ENCODE assay signal across 18 cellular contexts in genomic region chr5:5822729-5823257, GRCh38.
DNase-seq lines count a peak whose midpoint lies in the region; ATAC-seq, FAIRE-seq and TF ChIP-seq lines count a peak whose summit lies in the region.
"Had no signal": no experiment of that assay in that cellular context is flagged by ENCODE, and none has a peak within 500 bp of the region (broad histone marks: within the 10 kb centered on the region; RNA-seq: fewer than 3 reads in every experiment).

No MANE protein-coding gene starts in this region.

- no peak for DNase-seq in HepG2 (ENCODE audit: low spot score)
- DNase-seq in right lobe of liver, result no peak
- no peak for DNase-seq in K562 (ENCODE audit: extremely low read depth in 1 of 4, low spot score in 3 of 4)
- no peak for DNase-seq in stimulated activated naive CD8-positive, alpha-beta T cell treated with anti-CD3 and anti-CD28 coated beads, Interleukin-15, Interleukin-2, amounts not matched to agents 100 U/mL and 50 U/mL, for 24 hours
- no peak for DNase-seq in activated CD8-positive, alpha-beta T cell treated with anti-CD3 and anti-CD28 coated beads, Interleukin-2, amount 10 ng/mL, durations not matched to agents 7 days and 5 days
- no peak for DNase-seq in NOMO-1 treated with DMSO at 0.1 percent for 48 hours (lab: John Stamatoyannopoulos, UW; ENCODE audit: unreplicated experiment)
- DNase-seq: 8988T; BE2C; Caco-2; CD8-positive, alpha-beta memory T cell; DMS53; GF-D8; GOT3; HCEC 1CT; HFFc6; KG1 had no signal

- H3K27ac ChIP-seq in HepG2 (ENCODE audit: extremely low read length, insufficient read depth, low read length) (no peak overlapping the region), right lobe of liver (no peak overlapping the region), K562 (ENCODE audit: extremely low read depth, low read depth, low read length) (no peak overlapping the region)
- H3K27ac ChIP-seq: HL-60 had no signal

- H3K9me3 ChIP-seq in HepG2 (ENCODE audit: low read length) (no peaks in the 10 kb centered on the region), right lobe of liver (no peaks in the 10 kb centered on the region), K562 (replicated peaks; ENCODE audit: control insufficient read depth, insufficient read depth, low read depth, low read length) (no peaks in the 10 kb centered on the region)
- H3K9me3 ChIP-seq: BE2C, Caco-2 had no signal

- no peaks in the 10 kb centered on the region for H3K36me3 ChIP-seq in HepG2 (replicated peaks in 1 of 2; ENCODE audit: control insufficient read depth in 1 of 2, insufficient read depth in 2 of 2, low read length in 2 of 2)
- no peaks in the 10 kb centered on the region for H3K36me3 ChIP-seq in right lobe of liver
- no peaks in the 10 kb centered on the region for H3K36me3 ChIP-seq in K562 (ENCODE audit: control insufficient read depth, insufficient read depth, low read length)
- H3K36me3 ChIP-seq: BE2C had no signal

- H2AFZ ChIP-seq in HepG2 (ENCODE audit: low read length) (no peak overlapping the region), K562 (ENCODE audit: low read depth, low read length) (no peak overlapping the region)

- H3K4me2 ChIP-seq in HepG2 (ENCODE audit: low read depth, low read length), result no peak overlapping the region
- no peak overlapping the region for H3K4me2 ChIP-seq in K562 (ENCODE audit: insufficient read depth, low read length)

- H3K4me3 ChIP-seq in HepG2 (replicated peaks in 1 of 3; ENCODE audit: insufficient read depth in 1 of 3, low read depth in 2 of 3, low read length in 3 of 3) (no peak overlapping the region), right lobe of liver (no peak overlapping the region), K562 (no peak overlapping the region)

- POLR2A ChIA-PET in HepG2 (lab: Yijun Ruan, JAX) (no interaction called here), K562 (lab: Yijun Ruan, JAX) (no interaction called here)
- POLR2A ChIA-PET in activated CD8-positive, alpha-beta T cell treated with anti-CD3 and anti-CD28 coated beads, Interleukin-2, amount 10 ng/mL, durations not matched to agents 7 days and 5 days (lab: Charles Lee), result no interaction called here

- H3K79me2 ChIP-seq in HepG2 (ENCODE audit: insufficient read depth, low read length) (no peaks in the 10 kb centered on the region), K562 (ENCODE audit: control insufficient read depth, insufficient read depth, low read length) (no peaks in the 10 kb centered on the region)

- 52% methylated on average over 3 of the region's 3 CpGs for WGBS in HepG2 (ENCODE audit: low lambda C conversion rate)
- 86% methylated on average over 1 of the region's 3 CpGs for WGBS in right lobe of liver (ENCODE audit: insufficient coverage, low coverage, low lambda C conversion rate, missing lambda C conversion rate)
- WGBS in K562 (ENCODE audit: insufficient coverage, low coverage, missing lambda C conversion rate), result 0% methylated on average over 3 of the region's 3 CpGs

- H3K27me3 Mint-ChIP-seq in activated CD8-positive, alpha-beta T cell treated with anti-CD3 and anti-CD28 coated beads, Interleukin-2, amount 10 ng/mL, durations not matched to agents 7 days and 5 days (ENCODE audit: low read depth), result no peaks in the 10 kb centered on the region

- no peaks in the 10 kb centered on the region for H3K9me1 ChIP-seq in K562 (ENCODE audit: control insufficient read depth, insufficient read depth, low read length)

- H3K9ac ChIP-seq in HepG2 (ENCODE audit: insufficient read depth, low read depth, low read length) (no peak overlapping the region), K562 (ENCODE audit: insufficient read depth in 1 of 2, low read depth in 2 of 2, low read length in 2 of 2) (no peak overlapping the region)

- no peak for TF ChIP-seq EP300 in HepG2 (IDR thresholded peaks at IDR 0.05; ENCODE audit: low read depth in 2 of 2, low read length in 2 of 2)
- no peak for TF ChIP-seq EP300 in HepG2 (CRISPR knock-in tag; IDR thresholded peaks at IDR 0.05; ENCODE audit: borderline replicate concordance)
- no peak for TF ChIP-seq EP300 in K562 (IDR thresholded peaks at IDR 0.05; ENCODE audit: low read length)

- CTCF ChIA-PET in HepG2 (lab: Yijun Ruan, JAX; ENCODE audit: low intra/inter-chr PET ratio, low total read pairs), result no interaction called here
- CTCF ChIA-PET in K562 (lab: Yijun Ruan, JAX; ENCODE audit: low intra/inter-chr PET ratio), result no interaction called here
- CTCF ChIA-PET in activated CD8-positive, alpha-beta T cell treated with anti-CD3 and anti-CD28 coated beads, Interleukin-2, amount 10 ng/mL, durations not matched to agents 7 days and 5 days (lab: Charles Lee), result no interaction called here

- no peak for TF ChIP-seq CTCF in HepG2 (CRISPR knock-in tag; IDR thresholded peaks at IDR 0.05)
- TF ChIP-seq CTCF in right lobe of liver (IDR thresholded peaks at IDR 0.05), result no peak
- TF ChIP-seq CTCF in K562 (IDR thresholded peaks at IDR 0.05 in 2 of 3, conservative IDR thresholded peaks at IDR 0.05 in 1 of 3; ENCODE audit: insufficient read depth in 2 of 3, low read depth in 1 of 3, low read length in 3 of 3), result no peak

- no peaks in the 10 kb centered on the region for H3K9me3 Mint-ChIP-seq in activated CD8-positive, alpha-beta T cell treated with anti-CD3 and anti-CD28 coated beads, Interleukin-2, amount 10 ng/mL, durations not matched to agents 7 days and 5 days (ENCODE audit: insufficient read depth)

- H3K4me3 Mint-ChIP-seq in activated CD8-positive, alpha-beta T cell treated with anti-CD3 and anti-CD28 coated beads, Interleukin-2, amount 10 ng/mL, durations not matched to agents 7 days and 5 days, result no peak overlapping the region
- H3K4me3 Mint-ChIP-seq: CD8-positive, alpha-beta memory T cell; HFFc6 had no signal

- no peaks in the 10 kb centered on the region for H3K4me1 Mint-ChIP-seq in activated CD8-positive, alpha-beta T cell treated with anti-CD3 and anti-CD28 coated beads, Interleukin-2, amount 10 ng/mL, durations not matched to agents 7 days and 5 days (ENCODE audit: low read depth)
- H3K4me1 Mint-ChIP-seq: CD8-positive, alpha-beta memory T cell had no signal

- BruUV-seq in HepG2 (replicated peaks; lab: Mats Ljungman, UMichigan) (no TSS peak), K562 (replicated peaks; lab: Mats Ljungman, UMichigan) (no TSS peak)

- no peaks in the 10 kb centered on the region for H4K20me1 ChIP-seq in HepG2 (ENCODE audit: insufficient read depth, low read length)
- H4K20me1 ChIP-seq in K562 (replicated peaks; ENCODE audit: control insufficient read depth, insufficient read depth, low read length), result no peaks in the 10 kb centered on the region

- H3K4me1 ChIP-seq in HepG2 (ENCODE audit: insufficient read depth, low read length), result peaks cover 15% of the 10 kb centered on the region
- H3K4me1 ChIP-seq in right lobe of liver, result no peaks in the 10 kb centered on the region
- no peaks in the 10 kb centered on the region for H3K4me1 ChIP-seq in K562 (replicated peaks in 1 of 2; ENCODE audit: control insufficient read depth in 2 of 2, insufficient read depth in 2 of 2, low read length in 2 of 2)
- H3K4me1 ChIP-seq: BE2C, Caco-2 had no signal

- no peak for TF ChIP-seq POLR2A in HepG2 (IDR thresholded peaks at IDR 0.05; ENCODE audit: insufficient read depth in 1 of 2, low read depth in 2 of 2, low read length in 2 of 2)
- no peak for TF ChIP-seq POLR2A in right lobe of liver (IDR thresholded peaks at IDR 0.05)
- no peak for TF ChIP-seq POLR2A in K562 (conservative IDR thresholded peaks at IDR 0.05)

- in situ Hi-C loops in HepG2 (cut with HindIII; ENCODE audit: extremely low pct_ligation_motif_present, low pct_unique_long_range_greater_than_20kb), result no loop called here
- in situ Hi-C loops in K562 (cut with MboI), result no loop called here

- H3K27me3 ChIP-seq in HepG2 (ENCODE audit: control insufficient read depth in 1 of 2, insufficient read depth in 2 of 2, low read length in 2 of 2) (no peaks in the 10 kb centered on the region; a peak in 1 of 5 replicates), right lobe of liver (no peaks in the 10 kb centered on the region), K562 (ENCODE audit: control insufficient read depth in 2 of 2, insufficient read depth in 2 of 2, low read length in 2 of 2) (0 out of 5 replicates have a peak, but pooled peaks cover 0 to 4% of the 10 kb centered on the region in 2 experiments)
- H3K27me3 ChIP-seq: BE2C had no signal

- intact Hi-C loops in HepG2 (cut with micrococcal nuclease; ENCODE audit: unreplicated experiment) (no loop called here), right lobe of liver (cut with DNase I) (no loop called here), K562 (cut with micrococcal nuclease) (no loop called here)

- TF ChIP-seq RAD21 in HepG2 (CRISPR knock-in tag; IDR thresholded peaks at IDR 0.05), result no peak
- TF ChIP-seq RAD21 in K562 (CRISPR knock-in tag; conservative IDR thresholded peaks at IDR 0.05 in 1 of 2, IDR thresholded peaks at IDR 0.05 in 1 of 2), result no peak

- H3K36me3 Mint-ChIP-seq in activated CD8-positive, alpha-beta T cell treated with anti-CD3 and anti-CD28 coated beads, Interleukin-2, amount 10 ng/mL, durations not matched to agents 7 days and 5 days (ENCODE audit: low read depth), result no peaks in the 10 kb centered on the region
- H3K36me3 Mint-ChIP-seq: CD8-positive, alpha-beta memory T cell had no signal

- ATAC-seq in HepG2 (no peak), right lobe of liver (no peak), GM19455 (IDR thresholded peaks at IDR 0.05; ENCODE audit: unreplicated experiment) (peak; percentile 60), K562 (no peak)
- ATAC-seq in stimulated activated naive CD8-positive, alpha-beta T cell treated with anti-CD3 and anti-CD28 coated beads, Interleukin-15, Interleukin-2, amounts not matched to agents 100 U/mL and 50 U/mL, for 24 hours, result no peak
- ATAC-seq in activated CD8-positive, alpha-beta T cell treated with anti-CD3 and anti-CD28 coated beads, Interleukin-2, amount 10 ng/mL, durations not matched to agents 7 days and 5 days, result no peak

- FAIRE-seq in HepG2 (lab: Jason Lieb, UNC) (no peak), K562 (lab: Jason Lieb, UNC) (no peak)

- H3K27ac Mint-ChIP-seq in activated CD8-positive, alpha-beta T cell treated with anti-CD3 and anti-CD28 coated beads, Interleukin-2, amount 10 ng/mL, durations not matched to agents 7 days and 5 days, result no peak overlapping the region
- H3K27ac Mint-ChIP-seq: CD8-positive, alpha-beta memory T cell; HFFc6 had no signal

TF ChIP-seq in HepG2, 621 proteins besides CTCF, POLR2A, EP300 and RAD21 (continues in another document):
- TF ChIP-seq ZNF713 (CRISPR knock-in tag; IDR thresholded peaks at IDR 0.05) (no peak), CAMTA2 (CRISPR knock-in tag; IDR thresholded peaks at IDR 0.05; ENCODE audit: borderline replicate concordance) (no peak), MAFK (conservative IDR thresholded peaks at IDR 0.05 in 1 of 2, IDR thresholded peaks at IDR 0.05 in 1 of 2; ENCODE audit: low read length in 2 of 2) (peak; percentile 82 to 85), MAFF (IDR thresholded peaks at IDR 0.05; ENCODE audit: low read depth, low read length) (peak; percentile 69)

TF ChIP-seq in K562, 482 proteins besides CTCF, POLR2A, EP300 and RAD21 (continues in another document):
- no peak for TF ChIP-seq ZBTB1 (CRISPR knock-in tag; IDR thresholded peaks at IDR 0.05; ENCODE audit: borderline replicate concordance, low read depth)
- peak; percentile 74; the same call in 1 of the 2 replicates for TF ChIP-seq MAFK (IDR thresholded peaks at IDR 0.05; ENCODE audit: low read length)
- no peak for TF ChIP-seq GTF2A2 (tag; IDR thresholded peaks at IDR 0.05)
- TF ChIP-seq CXXC5 (CRISPR knock-in tag; IDR thresholded peaks at IDR 0.05), result no peak
- TF ChIP-seq ZNF263 (CRISPR knock-in tag; IDR thresholded peaks at IDR 0.05; ENCODE audit: borderline replicate concordance), result no peak
- TF ChIP-seq TEAD2 (tag; IDR thresholded peaks at IDR 0.05), result no peak

Comparison
In these comparisons a context has a peak if more than half of its experiments do, and no peak if none do; other contexts are left out.
1. Of the 241 proteins assayed by ChIP-seq in both HepG2 and K562: peak only in HepG2: none; only in K562: MAFG, NFE2 and NFE2L1; in both: MAFF and MAFK; in neither: 236.